Comparison of ENCODE assay signal across 13 cellular contexts in the genomic region with DNA sequence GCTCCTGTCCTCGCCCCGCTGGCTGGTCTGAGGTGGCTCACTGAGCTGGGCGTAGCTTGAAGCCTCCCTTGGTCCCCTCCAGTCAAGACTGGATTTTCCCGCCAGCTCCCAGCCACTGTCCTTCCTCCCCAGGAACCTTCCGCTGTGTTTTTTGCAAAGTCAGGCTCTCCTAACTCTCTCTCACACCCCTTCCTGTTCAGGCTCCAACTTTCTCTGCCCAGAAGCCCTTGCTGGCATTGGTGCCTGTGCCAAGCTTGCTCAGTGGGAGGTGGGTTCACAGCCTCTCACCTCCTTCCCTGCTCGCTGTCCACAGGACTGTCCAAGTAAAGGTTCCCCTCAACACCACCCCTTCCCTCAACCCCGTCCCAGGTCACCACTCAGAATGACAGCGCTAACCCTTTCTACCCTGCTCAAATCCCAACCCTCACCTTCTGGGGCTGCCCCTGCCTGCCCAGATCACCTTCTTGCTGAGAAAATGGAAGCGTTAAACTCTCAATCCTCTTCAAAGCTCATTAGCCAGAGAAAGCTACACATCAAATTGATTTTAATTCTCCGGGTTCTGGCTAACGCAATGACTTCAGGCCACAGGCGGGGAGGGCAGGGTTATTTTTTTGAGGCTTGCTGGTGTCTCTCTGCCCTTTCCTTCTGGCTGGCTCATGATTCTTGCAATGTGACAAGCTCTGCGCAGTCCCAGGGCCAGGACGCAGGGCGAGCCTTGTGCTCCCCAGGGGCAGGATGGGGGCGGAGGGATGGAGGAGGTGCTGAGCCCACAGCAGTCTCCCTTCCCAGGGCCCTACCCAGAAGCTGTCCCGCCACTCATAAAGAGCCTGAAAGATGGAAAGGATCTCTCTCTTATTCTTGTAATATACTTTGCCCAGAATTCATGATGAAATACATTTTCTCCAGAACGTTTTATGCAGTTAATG.
A peak's percentile ranks its signal among the peaks of the same experiment; 100 is the strongest.
DNase-seq lines count a peak whose midpoint lies in the region; TF ChIP-seq lines count a peak whose summit lies in the region.
"Had no signal": no experiment of that assay in that cellular context is flagged by ENCODE, and none has a peak within 500 bp of the region (broad histone marks: within the 10 kb centered on the region; RNA-seq: fewer than 3 reads in every experiment).

No MANE protein-coding gene starts in this region.

- in situ Hi-C loops in GM23248 (cut with MboI) (no loop called here), ACHN (cut with HindIII; ENCODE audit: low pct_ligation_motif_present, low pct_unique_long_range_greater_than_20kb, low sequenced_read_pairs) (no loop called here)

- intact Hi-C loops in lower leg skin (cut with DNase I; ENCODE audit: low total_unique reads) = no loop called here

- H3K79me2 ChIP-seq in GM23248 (ENCODE audit: insufficient read depth) (no peaks in the 10 kb centered on the region), smooth muscle cell (ENCODE audit: low read depth) (no peaks in the 10 kb centered on the region)

- 0 out of 2 replicates have a peak, but pooled peaks cover 5% of the 10 kb centered on the region for H3F3A ChIP-seq in GM23248 (ENCODE audit: insufficient read depth)
- H3F3A ChIP-seq in smooth muscle cell (ENCODE audit: low read depth) = peaks cover 4% of the 10 kb centered on the region

- no peaks in the 10 kb centered on the region for H3K9me2 ChIP-seq in GM23248 (ENCODE audit: insufficient read depth)

- no peak for TF ChIP-seq CTCF in lower leg skin (IDR thresholded peaks at IDR 0.05)
- no peak for TF ChIP-seq CTCF in smooth muscle cell (IDR thresholded peaks at IDR 0.05; ENCODE audit: borderline replicate concordance, insufficient read depth, poor library complexity, severe bottlenecking)

- H4K20me1 ChIP-seq in GM23248 (ENCODE audit: insufficient read depth) (no peaks in the 10 kb centered on the region), smooth muscle cell (ENCODE audit: low read depth) (no peaks in the 10 kb centered on the region)

- H3K9me3 ChIP-seq in GM23248 (ENCODE audit: low read depth) (no peaks in the 10 kb centered on the region), smooth muscle cell (replicated peaks; ENCODE audit: low read depth) (no peaks in the 10 kb centered on the region)

- no peak for TF ChIP-seq POLR2A in lower leg skin (IDR thresholded peaks at IDR 0.05)

- H2AFZ ChIP-seq in GM23248 = no peak overlapping the region
- H2AFZ ChIP-seq in smooth muscle cell (ENCODE audit: low read depth) = no peak overlapping the region

- H3K27me3 ChIP-seq in GM23248 (replicated peaks; ENCODE audit: insufficient read depth) = peaks cover 11% of the 10 kb centered on the region; the same call in 1 of the 2 replicates
- no peaks in the 10 kb centered on the region for H3K27me3 ChIP-seq in smooth muscle cell (ENCODE audit: low read depth)

- peaks cover 14% of the 10 kb centered on the region for H3K4me1 ChIP-seq in GM23248 (ENCODE audit: insufficient read depth)
- peaks cover 11% of the 10 kb centered on the region for H3K4me1 ChIP-seq in smooth muscle cell (ENCODE audit: low read depth)

- H3K4me2 ChIP-seq in GM23248 (ENCODE audit: unreplicated experiment) (no peak overlapping the region), smooth muscle cell (peak overlapping the region; percentile 53)

- H3K27ac ChIP-seq in GM23248 = no peak overlapping the region
- peak overlapping the region; percentile 85 for H3K27ac ChIP-seq in smooth muscle cell (ENCODE audit: low read depth)

- H3K36me3 ChIP-seq in GM23248 (ENCODE audit: low read depth) = no peaks in the 10 kb centered on the region
- H3K36me3 ChIP-seq in smooth muscle cell (ENCODE audit: low read depth) = no peaks in the 10 kb centered on the region

- DNase-seq in GM23248 (peak; percentile 27), cerebellar cortex (ENCODE audit: low spot score) (peak; percentile 34), lower leg skin (ENCODE audit: low spot score in 2 of 2) (peak; percentile 42 to 92), smooth muscle cell (lab: John Stamatoyannopoulos, UW; ENCODE audit: unreplicated experiment) (no peak), ACHN (no peak), A172 (ENCODE audit: low spot score) (no peak), T1000 (lab: John Stamatoyannopoulos, UW) (no peak), SIG-M5 treated with dmso at 0.1 percent for 504 hours (lab: John Stamatoyannopoulos, UW; ENCODE audit: unreplicated experiment) (no peak)
- DNase-seq: activated CD4-positive, alpha-beta T cell treated with anti-CD3 and anti-CD28 coated beads, Interleukin-2, amount 10 ng/mL, durations not matched to agents 24 days and 14 days; activated gamma-delta T cell; GF-D8; NCI-H1105 treated with DMSO at 0.1 percent for 48 hours; NCI-H526 treated with DMSO at 0.1 percent for 48 hours had no signal

- no peak overlapping the region for H3K4me3 ChIP-seq in GM23248
- H3K4me3 ChIP-seq in lower leg skin (ENCODE audit: low read depth, poor library complexity, severe bottlenecking) = no peak overlapping the region
- no peak overlapping the region for H3K4me3 ChIP-seq in smooth muscle cell

- H3K9ac ChIP-seq in GM23248 (no peak overlapping the region), smooth muscle cell (ENCODE audit: low read depth) (peak overlapping the region; percentile 34)

- 37 to 44% methylated on average over 18 of the region's 18 CpGs for WGBS in GM23248 (ENCODE audit: low coverage in 1 of 2, low lambda C conversion rate in 2 of 2, missing lambda C conversion rate in 2 of 2), 2 experiments
- WGBS in lower leg skin, 2 donors = 71 to 75% methylated on average over 18 of the region's 18 CpGs
- whole genome bisulfite sequencing in smooth muscle cell (ENCODE audit: low lambda C conversion rate) = 82% methylated on average over 18 of the region's 18 CpGs

Comparison
In these comparisons a context has a peak if more than half of its experiments do, and no peak if none do; other contexts are left out.
1. DNase-seq: peak in GM23248 (single experiment), cerebellar cortex (single experiment) and lower leg skin (2 of 2); none in smooth muscle cell (single experiment), ACHN (single experiment), A172 (single experiment), T1000 (single experiment) and SIG-M5 treated with dmso at 0.1 percent for 504 hours (single experiment).